19 cellular contexts compared by ENCODE assay signal in the genomic region with DNA sequence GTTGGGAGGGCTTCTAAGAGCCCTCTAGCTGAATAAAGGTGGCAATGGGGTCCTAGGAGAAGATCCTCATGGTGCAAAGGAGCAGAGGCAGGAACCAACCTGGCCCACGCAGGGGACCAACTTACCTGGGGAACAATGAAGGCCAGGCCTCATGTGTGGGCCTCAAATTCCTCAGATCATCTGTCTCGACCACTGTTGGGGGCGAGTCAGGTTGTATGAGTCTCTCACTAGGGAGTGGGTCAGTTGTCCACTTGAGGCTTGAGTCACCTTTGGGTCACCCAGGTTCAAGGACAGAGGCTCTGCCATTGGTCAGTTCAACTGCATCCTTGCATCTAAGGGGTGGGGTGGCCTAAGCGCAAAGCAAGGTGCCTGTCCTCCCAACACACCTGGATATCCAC. TPM values are rescaled to one million over a fixed set of nuclear protein-coding genes. Genes with fewer than 3 reads are reported as not detected.
"Had no signal": no experiment of that assay in that cellular context is flagged by ENCODE, and none has a peak within 500 bp of the region (broad histone marks: within the 10 kb centered on the region; RNA-seq: fewer than 3 reads in every experiment).

No MANE protein-coding gene starts in this region.

- H3K4me3 ChIP-seq: body of pancreas, left lung, pancreas, sigmoid colon, thyroid gland had no signal

- ATAC-seq: activated CD8-positive, alpha-beta T cell treated with anti-CD3 and anti-CD28 coated beads, Interleukin-2, amount 10 ng/mL, durations not matched to agents 7 days and 5 days; body of pancreas; left lung; stimulated activated naive B cell treated with anti-CD40 and anti-IgM and Interleukin-4, amounts not matched to agents 10 μg/mL and 1 μg/mL and 100 μg/mL, for 72 hours had no signal

- H3K36me3 ChIP-seq: left lung, pancreas, sigmoid colon, thyroid gland had no signal

- DNase-seq: activated CD4-positive, alpha-beta T cell treated with anti-CD3 and anti-CD28 coated beads, Interleukin-2, amount 10 ng/mL, durations not matched to agents 24 days and 14 days; activated CD8-positive, alpha-beta T cell treated with anti-CD3 and anti-CD28 coated beads, Interleukin-2, amount 10 ng/mL, durations not matched to agents 7 days and 5 days; activated naive CD4-positive, alpha-beta T cell treated with anti-CD3 and anti-CD28 coated beads for 36 hours; body of pancreas; caudate nucleus; erythroblast; foreskin melanocyte; glutamatergic neuron; kidney; left lung; mammary epithelial cell; SK-N-SH; stimulated activated CD4-positive, alpha-beta T cell treated with anti-CD3 and anti-CD28 coated beads, Interleukin-4, amount 100 ng/mL, for 24 hours; stimulated activated naive B cell treated with anti-CD40 and anti-IgM and Interleukin-4, amounts not matched to agents 10 μg/mL and 1 μg/mL and 100 μg/mL, for 72 hours; T-helper 1 cell; thyroid gland had no signal

- H3K9me3 ChIP-seq: body of pancreas, left lung, pancreas, sigmoid colon, SK-N-SH, thyroid gland had no signal

- H3K27ac ChIP-seq: left lung, thyroid gland had no signal

- H3K4me2 ChIP-seq: SK-N-SH had no signal

- H3K27me3 ChIP-seq: body of pancreas, left lung, pancreas, sigmoid colon, thyroid gland had no signal

- H3K4me1 ChIP-seq: left lung, pancreas, thyroid gland had no signal

RNA-seq across cellular contexts. Expression of a gene that starts 43.7 kb away (rescaled TPM):
- total RNA-seq: activated CD4-positive, alpha-beta T cell treated with anti-CD3 and anti-CD28 coated beads, Interleukin-2, amount 10 ng/mL, durations not matched to agents 24 days and 14 days; activated CD8-positive, alpha-beta T cell treated with anti-CD3 and anti-CD28 coated beads, Interleukin-2, amount 10 ng/mL, durations not matched to agents 7 days and 5 days; pulmonary artery endothelial cell had no signal
